ENCODE assay signal across 1 cellular context in the genomic region with DNA sequence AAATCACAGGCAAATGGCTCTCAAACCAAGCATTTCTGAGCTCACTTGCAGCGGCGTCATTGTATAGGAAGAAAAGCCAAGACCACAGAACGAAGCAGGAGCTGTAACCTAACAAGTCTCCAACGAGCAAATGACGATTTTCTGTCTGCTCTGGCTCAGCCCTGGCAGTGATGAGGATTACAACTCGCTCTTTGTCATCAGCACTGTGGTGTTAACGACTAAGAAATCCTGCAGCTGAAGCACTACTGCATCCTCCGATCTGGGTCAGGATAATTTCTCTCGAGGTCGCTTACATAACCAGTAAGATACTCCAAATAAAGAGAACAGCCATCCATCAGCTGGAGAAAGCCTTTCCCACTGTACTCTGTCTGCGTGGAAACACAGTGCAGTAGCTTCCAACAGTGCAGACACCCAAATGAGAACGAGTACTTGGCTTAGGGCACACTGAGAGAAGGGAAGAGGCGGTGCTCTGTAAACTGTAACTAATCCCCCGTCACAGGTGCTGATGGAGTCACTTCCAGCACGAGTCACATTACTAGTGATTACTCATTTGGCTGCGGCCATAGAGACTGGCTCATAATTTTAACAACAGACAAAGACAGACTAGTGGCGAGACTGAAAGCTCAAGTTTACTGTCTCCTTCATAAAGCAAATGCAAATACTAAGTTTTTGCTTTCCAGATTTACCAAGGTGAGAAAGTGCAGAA.
TF ChIP-seq lines count a peak whose summit lies in the region.

No MANE protein-coding gene starts in this region.

TF ChIP-seq in GM12878, 131 proteins besides CTCF, POLR2A, EP300 and RAD21 (continued from another document and continues in another):
- TF ChIP-seq, protein P1, sequence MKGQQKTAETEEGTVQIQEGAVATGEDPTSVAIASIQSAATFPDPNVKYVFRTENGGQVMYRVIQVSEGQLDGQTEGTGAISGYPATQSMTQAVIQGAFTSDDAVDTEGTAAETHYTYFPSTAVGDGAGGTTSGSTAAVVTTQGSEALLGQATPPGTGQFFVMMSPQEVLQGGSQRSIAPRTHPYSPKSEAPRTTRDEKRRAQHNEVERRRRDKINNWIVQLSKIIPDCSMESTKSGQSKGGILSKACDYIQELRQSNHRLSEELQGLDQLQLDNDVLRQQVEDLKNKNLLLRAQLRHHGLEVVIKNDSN (IDR thresholded peaks at IDR 0.05; ENCODE audit: borderline replicate concordance, extremely low read length, insufficient read depth, low read depth, low read length): no peak
- TF ChIP-seq SMAD1 (IDR thresholded peaks at IDR 0.05; ENCODE audit: low read depth, partially characterized antibody) (peak; percentile 93), MYC (IDR thresholded peaks at IDR 0.05; ENCODE audit: insufficient read depth, insufficient read length, insufficient replicate concordance, low read length, severe bottlenecking) (no peak), NBN (IDR thresholded peaks at IDR 0.05) (peak; percentile 91), KAT2A (conservative IDR thresholded peaks at IDR 0.05; ENCODE audit: control insufficient read depth, low read depth, low read length) (no peak; the same call in 1 of the 2 replicates), POLR2AphosphoS2 (IDR thresholded peaks at IDR 0.05; ENCODE audit: low read depth, low read length) (peak; percentile 97), MEF2A (IDR thresholded peaks at IDR 0.05; ENCODE audit: insufficient read depth, low read depth, low read length) (peak; percentile 74; the same call in 1 of the 2 replicates), FOXK2 (IDR thresholded peaks at IDR 0.05) (no peak), CHD1 (IDR thresholded peaks at IDR 0.05; ENCODE audit: low read depth, low read length) (no peak; the same call in 1 of the 2 replicates), SP1 (IDR thresholded peaks at IDR 0.05; ENCODE audit: low read depth, low read length) (no peak), NR2F1 (conservative IDR thresholded peaks at IDR 0.05) (0 out of 2 replicates have a peak, but pooled peaks have one; percentile 10), TBL1XR1 (IDR thresholded peaks at IDR 0.05; ENCODE audit: low read depth, low read length) (peak; percentile 27; the same call in 1 of the 2 replicates), ZBED1 (IDR thresholded peaks at IDR 0.05; ENCODE audit: borderline replicate concordance) (peak; percentile 83), HDGF (IDR thresholded peaks at IDR 0.05) (no peak), KLF5 (IDR thresholded peaks at IDR 0.05; ENCODE audit: partially characterized antibody) (peak; percentile 75), IKZF1 (conservative IDR thresholded peaks at IDR 0.05) (peak; percentile 77), POLR2AphosphoS5 (IDR thresholded peaks at IDR 0.05; ENCODE audit: low read length) (peak; percentile 100), MXI1 (IDR thresholded peaks at IDR 0.05; ENCODE audit: low read depth, low read length) (peak; percentile 72; the same call in 1 of the 2 replicates), CBFB (IDR thresholded peaks at IDR 0.05; ENCODE audit: low read depth) (peak; percentile 67), CHD2 (IDR thresholded peaks at IDR 0.05; ENCODE audit: borderline replicate concordance, low read depth, low read length) (peak; percentile 53), WRNIP1 (IDR thresholded peaks at IDR 0.05; ENCODE audit: borderline replicate concordance, low read depth, low read length) (peak; percentile 77; the same call in 1 of the 2 replicates), STAT3 (IDR thresholded peaks at IDR 0.05; ENCODE audit: low read depth, low read length) (no peak), MTA2 (IDR thresholded peaks at IDR 0.05; ENCODE audit: low read depth) (peak; percentile 79), ZNF207 (IDR thresholded peaks at IDR 0.05; ENCODE audit: borderline replicate concordance) (peak; percentile 79), NFIC (IDR thresholded peaks at IDR 0.05; ENCODE audit: low read depth, low read length) (peak; percentile 82), RELA (IDR thresholded peaks at IDR 0.05; ENCODE audit: borderline replicate concordance, partially characterized antibody) (no peak), SUZ12 (IDR thresholded peaks at IDR 0.05; ENCODE audit: unreplicated experiment) (no peak), PAX5 (IDR thresholded peaks at IDR 0.05; ENCODE audit: borderline replicate concordance, low read depth, low read length) (no peak), SUPT20H (IDR thresholded peaks at IDR 0.05; ENCODE audit: borderline replicate concordance, control insufficient read depth, low read depth, low read length) (no peak), DPF2 (IDR thresholded peaks at IDR 0.05) (peak; percentile 56), RAD51 (IDR thresholded peaks at IDR 0.05) (peak; percentile 82), ETV6 (conservative IDR thresholded peaks at IDR 0.05 in 1 of 2, IDR thresholded peaks at IDR 0.05 in 1 of 2; ENCODE audit: borderline replicate concordance in 1 of 2, low read depth in 1 of 2) (peak in 1 of 2 experiments; percentile 80; a peak in 2 of 4 replicates), SMC3 (IDR thresholded peaks at IDR 0.05; ENCODE audit: borderline replicate concordance, low read length) (no peak), BACH1 (IDR thresholded peaks at IDR 0.05; ENCODE audit: borderline replicate concordance) (no peak; the same call in none of the 2 replicates), SMARCA5 (IDR thresholded peaks at IDR 0.05) (peak; percentile 70; the same call in 1 of the 2 replicates)
- TF ChIP-seq, protein P2, sequence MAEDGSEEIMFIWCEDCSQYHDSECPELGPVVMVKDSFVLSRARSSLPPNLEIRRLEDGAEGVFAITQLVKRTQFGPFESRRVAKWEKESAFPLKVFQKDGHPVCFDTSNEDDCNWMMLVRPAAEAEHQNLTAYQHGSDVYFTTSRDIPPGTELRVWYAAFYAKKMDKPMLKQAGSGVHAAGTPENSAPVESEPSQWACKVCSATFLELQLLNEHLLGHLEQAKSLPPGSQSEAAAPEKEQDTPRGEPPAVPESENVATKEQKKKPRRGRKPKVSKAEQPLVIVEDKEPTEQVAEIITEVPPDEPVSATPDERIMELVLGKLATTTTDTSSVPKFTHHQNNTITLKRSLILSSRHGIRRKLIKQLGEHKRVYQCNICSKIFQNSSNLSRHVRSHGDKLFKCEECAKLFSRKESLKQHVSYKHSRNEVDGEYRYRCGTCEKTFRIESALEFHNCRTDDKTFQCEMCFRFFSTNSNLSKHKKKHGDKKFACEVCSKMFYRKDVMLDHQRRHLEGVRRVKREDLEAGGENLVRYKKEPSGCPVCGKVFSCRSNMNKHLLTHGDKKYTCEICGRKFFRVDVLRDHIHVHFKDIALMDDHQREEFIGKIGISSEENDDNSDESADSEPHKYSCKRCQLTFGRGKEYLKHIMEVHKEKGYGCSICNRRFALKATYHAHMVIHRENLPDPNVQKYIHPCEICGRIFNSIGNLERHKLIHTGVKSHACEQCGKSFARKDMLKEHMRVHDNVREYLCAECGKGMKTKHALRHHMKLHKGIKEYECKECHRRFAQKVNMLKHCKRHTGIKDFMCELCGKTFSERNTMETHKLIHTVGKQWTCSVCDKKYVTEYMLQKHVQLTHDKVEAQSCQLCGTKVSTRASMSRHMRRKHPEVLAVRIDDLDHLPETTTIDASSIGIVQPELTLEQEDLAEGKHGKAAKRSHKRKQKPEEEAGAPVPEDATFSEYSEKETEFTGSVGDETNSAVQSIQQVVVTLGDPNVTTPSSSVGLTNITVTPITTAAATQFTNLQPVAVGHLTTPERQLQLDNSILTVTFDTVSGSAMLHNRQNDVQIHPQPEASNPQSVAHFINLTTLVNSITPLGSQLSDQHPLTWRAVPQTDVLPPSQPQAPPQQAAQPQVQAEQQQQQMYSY (CRISPR knock-in tag; IDR thresholded peaks at IDR 0.05): no peak
- TF ChIP-seq, protein P3, sequence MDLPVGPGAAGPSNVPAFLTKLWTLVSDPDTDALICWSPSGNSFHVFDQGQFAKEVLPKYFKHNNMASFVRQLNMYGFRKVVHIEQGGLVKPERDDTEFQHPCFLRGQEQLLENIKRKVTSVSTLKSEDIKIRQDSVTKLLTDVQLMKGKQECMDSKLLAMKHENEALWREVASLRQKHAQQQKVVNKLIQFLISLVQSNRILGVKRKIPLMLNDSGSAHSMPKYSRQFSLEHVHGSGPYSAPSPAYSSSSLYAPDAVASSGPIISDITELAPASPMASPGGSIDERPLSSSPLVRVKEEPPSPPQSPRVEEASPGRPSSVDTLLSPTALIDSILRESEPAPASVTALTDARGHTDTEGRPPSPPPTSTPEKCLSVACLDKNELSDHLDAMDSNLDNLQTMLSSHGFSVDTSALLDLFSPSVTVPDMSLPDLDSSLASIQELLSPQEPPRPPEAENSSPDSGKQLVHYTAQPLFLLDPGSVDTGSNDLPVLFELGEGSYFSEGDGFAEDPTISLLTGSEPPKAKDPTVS (IDR thresholded peaks at IDR 0.05; ENCODE audit: low read depth, low read length): no peak
- TF ChIP-seq, protein P4, sequence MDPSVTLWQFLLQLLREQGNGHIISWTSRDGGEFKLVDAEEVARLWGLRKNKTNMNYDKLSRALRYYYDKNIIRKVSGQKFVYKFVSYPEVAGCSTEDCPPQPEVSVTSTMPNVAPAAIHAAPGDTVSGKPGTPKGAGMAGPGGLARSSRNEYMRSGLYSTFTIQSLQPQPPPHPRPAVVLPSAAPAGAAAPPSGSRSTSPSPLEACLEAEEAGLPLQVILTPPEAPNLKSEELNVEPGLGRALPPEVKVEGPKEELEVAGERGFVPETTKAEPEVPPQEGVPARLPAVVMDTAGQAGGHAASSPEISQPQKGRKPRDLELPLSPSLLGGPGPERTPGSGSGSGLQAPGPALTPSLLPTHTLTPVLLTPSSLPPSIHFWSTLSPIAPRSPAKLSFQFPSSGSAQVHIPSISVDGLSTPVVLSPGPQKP (IDR thresholded peaks at IDR 0.05; ENCODE audit: low read depth, low read length): no peak
- TF ChIP-seq, protein P5, sequence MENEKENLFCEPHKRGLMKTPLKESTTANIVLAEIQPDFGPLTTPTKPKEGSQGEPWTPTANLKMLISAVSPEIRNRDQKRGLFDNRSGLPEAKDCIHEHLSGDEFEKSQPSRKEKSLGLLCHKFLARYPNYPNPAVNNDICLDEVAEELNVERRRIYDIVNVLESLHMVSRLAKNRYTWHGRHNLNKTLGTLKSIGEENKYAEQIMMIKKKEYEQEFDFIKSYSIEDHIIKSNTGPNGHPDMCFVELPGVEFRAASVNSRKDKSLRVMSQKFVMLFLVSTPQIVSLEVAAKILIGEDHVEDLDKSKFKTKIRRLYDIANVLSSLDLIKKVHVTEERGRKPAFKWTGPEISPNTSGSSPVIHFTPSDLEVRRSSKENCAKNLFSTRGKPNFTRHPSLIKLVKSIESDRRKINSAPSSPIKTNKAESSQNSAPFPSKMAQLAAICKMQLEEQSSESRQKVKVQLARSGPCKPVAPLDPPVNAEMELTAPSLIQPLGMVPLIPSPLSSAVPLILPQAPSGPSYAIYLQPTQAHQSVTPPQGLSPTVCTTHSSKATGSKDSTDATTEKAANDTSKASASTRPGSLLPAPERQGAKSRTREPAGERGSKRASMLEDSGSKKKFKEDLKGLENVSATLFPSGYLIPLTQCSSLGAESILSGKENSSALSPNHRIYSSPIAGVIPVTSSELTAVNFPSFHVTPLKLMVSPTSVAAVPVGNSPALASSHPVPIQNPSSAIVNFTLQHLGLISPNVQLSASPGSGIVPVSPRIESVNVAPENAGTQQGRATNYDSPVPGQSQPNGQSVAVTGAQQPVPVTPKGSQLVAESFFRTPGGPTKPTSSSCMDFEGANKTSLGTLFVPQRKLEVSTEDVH (IDR thresholded peaks at IDR 0.05; ENCODE audit: low read depth, partially characterized antibody): no peak
- TF ChIP-seq, protein P6, sequence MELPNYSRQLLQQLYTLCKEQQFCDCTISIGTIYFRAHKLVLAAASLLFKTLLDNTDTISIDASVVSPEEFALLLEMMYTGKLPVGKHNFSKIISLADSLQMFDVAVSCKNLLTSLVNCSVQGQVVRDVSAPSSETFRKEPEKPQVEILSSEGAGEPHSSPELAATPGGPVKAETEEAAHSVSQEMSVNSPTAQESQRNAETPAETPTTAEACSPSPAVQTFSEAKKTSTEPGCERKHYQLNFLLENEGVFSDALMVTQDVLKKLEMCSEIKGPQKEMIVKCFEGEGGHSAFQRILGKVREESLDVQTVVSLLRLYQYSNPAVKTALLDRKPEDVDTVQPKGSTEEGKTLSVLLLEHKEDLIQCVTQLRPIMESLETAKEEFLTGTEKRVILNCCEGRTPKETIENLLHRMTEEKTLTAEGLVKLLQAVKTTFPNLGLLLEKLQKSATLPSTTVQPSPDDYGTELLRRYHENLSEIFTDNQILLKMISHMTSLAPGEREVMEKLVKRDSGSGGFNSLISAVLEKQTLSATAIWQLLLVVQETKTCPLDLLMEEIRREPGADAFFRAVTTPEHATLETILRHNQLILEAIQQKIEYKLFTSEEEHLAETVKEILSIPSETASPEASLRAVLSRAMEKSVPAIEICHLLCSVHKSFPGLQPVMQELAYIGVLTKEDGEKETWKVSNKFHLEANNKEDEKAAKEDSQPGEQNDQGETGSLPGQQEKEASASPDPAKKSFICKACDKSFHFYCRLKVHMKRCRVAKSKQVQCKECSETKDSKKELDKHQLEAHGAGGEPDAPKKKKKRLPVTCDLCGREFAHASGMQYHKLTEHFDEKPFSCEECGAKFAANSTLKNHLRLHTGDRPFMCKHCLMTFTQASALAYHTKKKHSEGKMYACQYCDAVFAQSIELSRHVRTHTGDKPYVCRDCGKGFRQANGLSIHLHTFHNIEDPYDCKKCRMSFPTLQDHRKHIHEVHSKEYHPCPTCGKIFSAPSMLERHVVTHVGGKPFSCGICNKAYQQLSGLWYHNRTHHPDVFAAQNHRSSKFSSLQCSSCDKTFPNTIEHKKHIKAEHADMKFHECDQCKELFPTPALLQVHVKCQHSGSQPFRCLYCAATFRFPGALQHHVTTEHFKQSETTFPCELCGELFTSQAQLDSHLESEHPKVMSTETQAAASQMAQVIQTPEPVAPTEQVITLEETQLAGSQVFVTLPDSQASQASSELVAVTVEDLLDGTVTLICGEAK (IDR thresholded peaks at IDR 0.05; ENCODE audit: borderline replicate concordance): peak; percentile 48; the same call in 1 of the 2 replicates
- TF ChIP-seq, protein P7, sequence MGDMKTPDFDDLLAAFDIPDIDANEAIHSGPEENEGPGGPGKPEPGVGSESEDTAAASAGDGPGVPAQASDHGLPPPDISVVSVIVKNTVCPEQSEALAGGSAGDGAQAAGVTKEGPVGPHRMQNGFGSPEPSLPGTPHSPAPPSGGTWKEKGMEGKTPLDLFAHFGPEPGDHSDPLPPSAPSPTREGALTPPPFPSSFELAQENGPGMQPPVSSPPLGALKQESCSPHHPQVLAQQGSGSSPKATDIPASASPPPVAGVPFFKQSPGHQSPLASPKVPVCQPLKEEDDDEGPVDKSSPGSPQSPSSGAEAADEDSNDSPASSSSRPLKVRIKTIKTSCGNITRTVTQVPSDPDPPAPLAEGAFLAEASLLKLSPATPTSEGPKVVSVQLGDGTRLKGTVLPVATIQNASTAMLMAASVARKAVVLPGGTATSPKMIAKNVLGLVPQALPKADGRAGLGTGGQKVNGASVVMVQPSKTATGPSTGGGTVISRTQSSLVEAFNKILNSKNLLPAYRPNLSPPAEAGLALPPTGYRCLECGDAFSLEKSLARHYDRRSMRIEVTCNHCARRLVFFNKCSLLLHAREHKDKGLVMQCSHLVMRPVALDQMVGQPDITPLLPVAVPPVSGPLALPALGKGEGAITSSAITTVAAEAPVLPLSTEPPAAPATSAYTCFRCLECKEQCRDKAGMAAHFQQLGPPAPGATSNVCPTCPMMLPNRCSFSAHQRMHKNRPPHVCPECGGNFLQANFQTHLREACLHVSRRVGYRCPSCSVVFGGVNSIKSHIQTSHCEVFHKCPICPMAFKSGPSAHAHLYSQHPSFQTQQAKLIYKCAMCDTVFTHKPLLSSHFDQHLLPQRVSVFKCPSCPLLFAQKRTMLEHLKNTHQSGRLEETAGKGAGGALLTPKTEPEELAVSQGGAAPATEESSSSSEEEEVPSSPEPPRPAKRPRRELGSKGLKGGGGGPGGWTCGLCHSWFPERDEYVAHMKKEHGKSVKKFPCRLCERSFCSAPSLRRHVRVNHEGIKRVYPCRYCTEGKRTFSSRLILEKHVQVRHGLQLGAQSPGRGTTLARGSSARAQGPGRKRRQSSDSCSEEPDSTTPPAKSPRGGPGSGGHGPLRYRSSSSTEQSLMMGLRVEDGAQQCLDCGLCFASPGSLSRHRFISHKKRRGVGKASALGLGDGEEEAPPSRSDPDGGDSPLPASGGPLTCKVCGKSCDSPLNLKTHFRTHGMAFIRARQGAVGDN (IDR thresholded peaks at IDR 0.05): peak; percentile 81
